Comparison of ENCODE assay signal across 8 cellular contexts in the genomic region with DNA sequence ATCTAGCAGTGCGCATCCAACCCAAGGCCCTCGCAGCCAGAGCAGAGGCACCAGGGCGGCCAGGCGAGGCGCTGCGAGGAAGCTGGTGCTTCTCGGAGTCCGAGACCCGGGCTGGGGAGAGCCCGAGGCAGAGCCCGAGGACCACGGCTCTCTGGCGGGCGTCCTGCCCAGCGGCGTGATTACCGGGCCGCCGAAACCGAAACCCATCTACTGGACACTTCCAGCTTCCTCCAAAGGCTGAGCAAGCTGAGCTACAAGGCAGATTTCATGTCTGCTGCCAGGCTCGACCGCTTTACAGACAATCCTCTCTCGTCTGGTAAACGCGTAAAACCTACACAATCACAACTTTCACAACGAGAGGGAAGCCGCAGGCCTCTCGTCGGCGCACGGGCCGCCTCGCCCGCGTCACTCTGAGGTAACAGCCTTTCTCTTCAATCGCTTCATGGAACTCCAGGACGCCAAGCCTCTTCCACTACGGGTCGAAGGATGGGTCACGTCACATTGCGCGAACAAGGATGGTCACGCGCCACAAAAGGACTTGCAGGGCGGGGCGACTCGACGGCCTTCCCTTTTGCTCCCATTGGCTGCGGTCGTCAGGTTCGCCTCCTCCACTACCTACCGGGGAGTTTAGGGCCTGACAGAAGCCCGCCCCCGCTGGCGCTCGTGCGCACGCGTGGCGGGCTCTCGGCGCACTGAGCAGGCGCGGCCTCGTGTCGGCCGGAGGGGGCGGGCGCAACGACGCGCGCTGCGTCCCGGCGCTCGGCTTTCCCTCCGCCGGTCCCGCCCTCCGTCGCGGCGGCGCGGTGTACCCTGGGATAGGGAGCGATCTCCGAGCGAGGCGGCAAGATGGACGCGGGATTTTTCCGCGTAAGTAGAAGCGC. TPM values are rescaled to one million over a fixed set of nuclear protein-coding genes. Genes with fewer than 3 reads are reported as not detected.
DNase-seq lines count a peak whose midpoint lies in the region; ATAC-seq and TF ChIP-seq lines count a peak whose summit lies in the region.

A gene with protein sequence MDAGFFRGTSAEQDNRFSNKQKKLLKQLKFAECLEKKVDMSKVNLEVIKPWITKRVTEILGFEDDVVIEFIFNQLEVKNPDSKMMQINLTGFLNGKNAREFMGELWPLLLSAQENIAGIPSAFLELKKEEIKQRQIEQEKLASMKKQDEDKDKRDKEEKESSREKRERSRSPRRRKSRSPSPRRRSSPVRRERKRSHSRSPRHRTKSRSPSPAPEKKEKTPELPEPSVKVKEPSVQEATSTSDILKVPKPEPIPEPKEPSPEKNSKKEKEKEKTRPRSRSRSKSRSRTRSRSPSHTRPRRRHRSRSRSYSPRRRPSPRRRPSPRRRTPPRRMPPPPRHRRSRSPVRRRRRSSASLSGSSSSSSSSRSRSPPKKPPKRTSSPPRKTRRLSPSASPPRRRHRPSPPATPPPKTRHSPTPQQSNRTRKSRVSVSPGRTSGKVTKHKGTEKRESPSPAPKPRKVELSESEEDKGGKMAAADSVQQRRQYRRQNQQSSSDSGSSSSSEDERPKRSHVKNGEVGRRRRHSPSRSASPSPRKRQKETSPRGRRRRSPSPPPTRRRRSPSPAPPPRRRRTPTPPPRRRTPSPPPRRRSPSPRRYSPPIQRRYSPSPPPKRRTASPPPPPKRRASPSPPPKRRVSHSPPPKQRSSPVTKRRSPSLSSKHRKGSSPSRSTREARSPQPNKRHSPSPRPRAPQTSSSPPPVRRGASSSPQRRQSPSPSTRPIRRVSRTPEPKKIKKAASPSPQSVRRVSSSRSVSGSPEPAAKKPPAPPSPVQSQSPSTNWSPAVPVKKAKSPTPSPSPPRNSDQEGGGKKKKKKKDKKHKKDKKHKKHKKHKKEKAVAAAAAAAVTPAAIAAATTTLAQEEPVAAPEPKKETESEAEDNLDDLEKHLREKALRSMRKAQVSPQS (plus strand): TSS at position 822 of the 881 bp plus-strand sequence. CDS start 25 bp downstream, at position 847.

- H3K4me3 Mint-ChIP-seq in CD8-positive, alpha-beta memory T cell, result peak within 1 kb of the TSS; percentile 92 to 98 (median 94)

- CTCF ChIA-PET in CD8-positive, alpha-beta memory T cell (lab: Charles Lee), result interaction anchor here (1.2 to 1.5 kb wide), 5 partner anchors 9 to 444 kb away, joined by 3 to 4 read pairs (median 3); a partner anchor contains a TSS

- H3K4me1 ChIP-seq in CD8-positive, alpha-beta memory T cell (ENCODE audit: insufficient read depth, low read length), result peaks cover 29% of the 10 kb centered on the region
- peaks cover 41% of the 10 kb centered on the region for H3K4me1 ChIP-seq in lower lobe of right lung

- H3K27me3 ChIP-seq in CD8-positive, alpha-beta memory T cell (ENCODE audit: insufficient read depth, low read length, poor library complexity, severe bottlenecking), result no peaks in the 10 kb centered on the region
- H3K27me3 ChIP-seq in lower lobe of right lung (ENCODE audit: low read depth), result no peaks in the 10 kb centered on the region

- H3K4me3 ChIP-seq in CD8-positive, alpha-beta memory T cell (ENCODE audit: low read length), result peak within 1 kb of the TSS; percentile 92
- H3K4me3 ChIP-seq in lower lobe of right lung, result peak within 1 kb of the TSS; percentile 95

- no peaks in the 10 kb centered on the region for H3K27me3 Mint-ChIP-seq in CD8-positive, alpha-beta memory T cell

- POLR2A ChIA-PET in CD8-positive, alpha-beta memory T cell (lab: Charles Lee), result interaction anchor here (0.6 to 2.1 kb wide), 14 partner anchors 25 to 590 kb away, joined by 3 to 5 read pairs (median 3); a partner anchor contains a TSS

- intact Hi-C loops in lower lobe of right lung (cut with DNase I), result no loop called here

- H3K9me3 ChIP-seq in CD8-positive, alpha-beta memory T cell (ENCODE audit: low read length), result no peaks in the 10 kb centered on the region
- no peaks in the 10 kb centered on the region for H3K9me3 ChIP-seq in lower lobe of right lung

- peak within 1 kb of the TSS; percentile 96 to 100 (median 99) for H3K27ac Mint-ChIP-seq in CD8-positive, alpha-beta memory T cell

- H3K36me3 Mint-ChIP-seq in CD8-positive, alpha-beta memory T cell, result peaks cover 6 to 42% (median 10%) of the 10 kb centered on the region in 3 donors

- no peak for TF ChIP-seq CTCF in lower lobe of right lung (IDR thresholded peaks at IDR 0.05)

- peak within 1 kb of the TSS; percentile 99 for H3K27ac ChIP-seq in CD8-positive, alpha-beta memory T cell (ENCODE audit: low read depth, low read length)
- H3K27ac ChIP-seq in lower lobe of right lung, result peak within 1 kb of the TSS; percentile 98

- H3K4me1 Mint-ChIP-seq in CD8-positive, alpha-beta memory T cell, result peaks cover 44 to 46% (median 45%) of the 10 kb centered on the region in 3 donors

- H3K36me3 ChIP-seq in CD8-positive, alpha-beta memory T cell (ENCODE audit: insufficient read depth, low read length), result peaks cover 24% of the 10 kb centered on the region
- peaks cover 25% of the 10 kb centered on the region for H3K36me3 ChIP-seq in lower lobe of right lung

- DNase-seq in CD8-positive, alpha-beta memory T cell, result peak; percentile 97 to 100 (median 99)
- DNase-seq in HS-27A (ENCODE audit: low read depth) (peak; percentile 99), NK-92 (lab: John Stamatoyannopoulos, UW; ENCODE audit: unreplicated experiment) (peak; percentile 93), lower lobe of right lung (peak; percentile 100)
- peak; percentile 95 to 99 for DNase-seq in activated CD8-positive, alpha-beta memory T cell treated with anti-CD3 and anti-CD28 coated beads for 1 hour (ENCODE audit: extremely low read depth in 1 of 2, low read depth in 1 of 2)
- peak; percentile 99 for DNase-seq in effector CD4-positive, alpha-beta T cell
- DNase-seq in stimulated activated CD4-positive, alpha-beta T cell treated with anti-CD3 and anti-CD28 coated beads, TNF-alpha, amount 100 ng/mL, for 24 hours (ENCODE audit: low read depth in 3 of 3), result peak; percentile 94 to 98 (median 98)

- no peaks in the 10 kb centered on the region for H3K9me3 Mint-ChIP-seq in CD8-positive, alpha-beta memory T cell

- ATAC-seq in GM19463 (IDR thresholded peaks at IDR 0.05; ENCODE audit: unreplicated experiment) (peak; percentile 87), lower lobe of right lung (peak; percentile 97 to 98)

RNA-seq across cellular contexts. Expression of the gene that starts here (rescaled TPM):
- 100 to 1,000 TPM; 226 to 244 TPM for total RNA-seq in CD8-positive, alpha-beta memory T cell
- polyA plus RNA-seq in CD8-positive, alpha-beta memory T cell, result 239 TPM
- 115 TPM for total RNA-seq in lower lobe of right lung

Comparison
In these comparisons a context has a peak if more than half of its experiments do, and no peak if none do; other contexts are left out.
1. Peak in every context shown above with its lines: DNase-seq, ATAC-seq, H3K4me3 ChIP-seq and H3K27ac ChIP-seq.